In genomic region chr3:46109635-46110005, GRCh38 we compare ENCODE assay signal across 12 cellular contexts.
DNase-seq lines count a peak whose midpoint lies in the region; ATAC-seq and TF ChIP-seq lines count a peak whose summit lies in the region.
"Had no signal": no experiment of that assay in that cellular context is flagged by ENCODE, and none has a peak within 500 bp of the region (broad histone marks: within the 10 kb centered on the region; RNA-seq: fewer than 3 reads in every experiment).

No MANE protein-coding gene starts in this region.

- H3K4me1 ChIP-seq in CD4-positive, alpha-beta memory T cell (ENCODE audit: insufficient read depth, low read length), result peaks cover 24% of the 10 kb centered on the region
- H3K4me1 ChIP-seq in ovary (ENCODE audit: insufficient read depth), result peaks cover 2% of the 10 kb centered on the region

- no peak for TF ChIP-seq POLR2A in ovary (IDR thresholded peaks at IDR 0.05)

- intact Hi-C loops in CD4-positive, alpha-beta memory T cell (cut with micrococcal nuclease), result no loop called here
- intact Hi-C loops in ovary (cut with DNase I), result no loop called here

- WGBS in ovary, 3 donors, result 31 to 43% (median 38%) methylated on average over 2 of the region's 2 CpGs

- H3K27me3 ChIP-seq in CD4-positive, alpha-beta memory T cell (ENCODE audit: insufficient read depth, low read length), result no peaks in the 10 kb centered on the region
- no peaks in the 10 kb centered on the region for H3K27me3 ChIP-seq in ovary
- H3K27me3 ChIP-seq: adrenal gland had no signal

- no peak for TF ChIP-seq EP300 in ovary (IDR thresholded peaks at IDR 0.05)

- peaks cover 0 to 2% (median 0%) of the 10 kb centered on the region in 8 donors for H3K9me3 Mint-ChIP-seq in CD4-positive, alpha-beta memory T cell
- no peaks in the 10 kb centered on the region for H3K9me3 Mint-ChIP-seq in activated naive CD8-positive, alpha-beta T cell treated with anti-CD3 and anti-CD28 coated beads for 36 hours
- H3K9me3 Mint-ChIP-seq in natural killer cell treated with Interleukin-12 subunit alpha and Interleukin-12 subunit beta and Interleukin-15 and Interleukin-18, amount 100 ng/mL, for 72 hours, result peaks cover 4% of the 10 kb centered on the region

- POLR2A ChIA-PET in CD4-positive, alpha-beta memory T cell (lab: Charles Lee; ENCODE audit: partially characterized antibody), result no interaction called here

- no peak for DNase-seq in CD4-positive, alpha-beta memory T cell
- DNase-seq in activated naive CD8-positive, alpha-beta T cell treated with anti-CD3 and anti-CD28 coated beads for 36 hours, result no peak
- DNase-seq in natural killer cell treated with Interleukin-12 subunit alpha and Interleukin-12 subunit beta and Interleukin-15 and Interleukin-18, amount 100 ng/mL, for 72 hours (ENCODE audit: low spot score), result no peak
- DNase-seq in HK-2 (ENCODE audit: unreplicated experiment) (no peak), epidermal melanocyte (ENCODE audit: insufficient read length, low spot score) (no peak), ovary (no peak)
- DNase-seq: adrenal gland, glutamatergic neuron, NCI-H146, NCI-H446 had no signal

- H3K27ac Mint-ChIP-seq in CD4-positive, alpha-beta memory T cell, result peak overlapping the region; percentile 60 to 92 (median 78)
- peak overlapping the region; percentile 79 for H3K27ac Mint-ChIP-seq in activated naive CD8-positive, alpha-beta T cell treated with anti-CD3 and anti-CD28 coated beads for 36 hours
- peak overlapping the region; percentile 99 to 100 for H3K27ac Mint-ChIP-seq in natural killer cell treated with Interleukin-12 subunit alpha and Interleukin-12 subunit beta and Interleukin-15 and Interleukin-18, amount 100 ng/mL, for 72 hours

- H3K36me3 Mint-ChIP-seq in CD4-positive, alpha-beta memory T cell, result no peaks in the 10 kb centered on the region
- H3K36me3 Mint-ChIP-seq in activated naive CD8-positive, alpha-beta T cell treated with anti-CD3 and anti-CD28 coated beads for 36 hours, result no peaks in the 10 kb centered on the region
- H3K36me3 Mint-ChIP-seq in natural killer cell treated with Interleukin-12 subunit alpha and Interleukin-12 subunit beta and Interleukin-15 and Interleukin-18, amount 100 ng/mL, for 72 hours, result peaks cover 15% of the 10 kb centered on the region

- no peaks in the 10 kb centered on the region for H3K36me3 ChIP-seq in CD4-positive, alpha-beta memory T cell (ENCODE audit: insufficient read depth, low read length)
- H3K36me3 ChIP-seq in ovary, result no peaks in the 10 kb centered on the region
- H3K36me3 ChIP-seq: adrenal gland had no signal

- H3K4me3 Mint-ChIP-seq in CD4-positive, alpha-beta memory T cell, result peak overlapping the region in 1 of 8 donors; percentile 83
- H3K4me3 Mint-ChIP-seq in activated naive CD8-positive, alpha-beta T cell treated with anti-CD3 and anti-CD28 coated beads for 36 hours, result no peak overlapping the region
- H3K4me3 Mint-ChIP-seq in natural killer cell treated with Interleukin-12 subunit alpha and Interleukin-12 subunit beta and Interleukin-15 and Interleukin-18, amount 100 ng/mL, for 72 hours, result peak overlapping the region; percentile 89

- no peaks in the 10 kb centered on the region for H3K27me3 Mint-ChIP-seq in CD4-positive, alpha-beta memory T cell
- peaks cover 8% of the 10 kb centered on the region for H3K27me3 Mint-ChIP-seq in activated naive CD8-positive, alpha-beta T cell treated with anti-CD3 and anti-CD28 coated beads for 36 hours
- no peaks in the 10 kb centered on the region for H3K27me3 Mint-ChIP-seq in natural killer cell treated with Interleukin-12 subunit alpha and Interleukin-12 subunit beta and Interleukin-15 and Interleukin-18, amount 100 ng/mL, for 72 hours

- ATAC-seq in GM19395 (IDR thresholded peaks at IDR 0.05; ENCODE audit: unreplicated experiment), result peak; percentile 8
- ATAC-seq in natural killer cell treated with Interleukin-12 subunit alpha and Interleukin-12 subunit beta and Interleukin-15 and Interleukin-18, amount 100 ng/mL, for 72 hours, result peak; percentile 44 to 49

- peaks cover 24 to 67% (median 34%) of the 10 kb centered on the region in 4 donors for H3K4me1 Mint-ChIP-seq in CD4-positive, alpha-beta memory T cell
- peaks cover 39% of the 10 kb centered on the region for H3K4me1 Mint-ChIP-seq in activated naive CD8-positive, alpha-beta T cell treated with anti-CD3 and anti-CD28 coated beads for 36 hours
- peaks cover 78 to 80% of the 10 kb centered on the region in 2 donors for H3K4me1 Mint-ChIP-seq in natural killer cell treated with Interleukin-12 subunit alpha and Interleukin-12 subunit beta and Interleukin-15 and Interleukin-18, amount 100 ng/mL, for 72 hours (ENCODE audit: low read depth in 2 of 2)

- CTCF ChIA-PET in CD4-positive, alpha-beta memory T cell (lab: Charles Lee; ENCODE audit: partially characterized antibody), result no interaction called here

- no peaks in the 10 kb centered on the region for H3K9me3 ChIP-seq in CD4-positive, alpha-beta memory T cell (ENCODE audit: control insufficient read depth in 1 of 2, low read length in 2 of 2)
- H3K9me3 ChIP-seq in ovary, result no peaks in the 10 kb centered on the region
- H3K9me3 ChIP-seq: adrenal gland had no signal

- no peak overlapping the region for H3K4me3 ChIP-seq in CD4-positive, alpha-beta memory T cell (ENCODE audit: low read length in 2 of 2)
- no peak overlapping the region for H3K4me3 ChIP-seq in ovary
- H3K4me3 ChIP-seq: adrenal gland, SK-N-MC had no signal

- no peak overlapping the region for H3K27ac ChIP-seq in CD4-positive, alpha-beta memory T cell (ENCODE audit: low read depth, low read length)
- no peak overlapping the region for H3K27ac ChIP-seq in ovary
- H3K27ac ChIP-seq: SK-N-MC had no signal

- TF ChIP-seq CTCF in ovary (IDR thresholded peaks at IDR 0.05), result no peak
